In the genomic region with DNA sequence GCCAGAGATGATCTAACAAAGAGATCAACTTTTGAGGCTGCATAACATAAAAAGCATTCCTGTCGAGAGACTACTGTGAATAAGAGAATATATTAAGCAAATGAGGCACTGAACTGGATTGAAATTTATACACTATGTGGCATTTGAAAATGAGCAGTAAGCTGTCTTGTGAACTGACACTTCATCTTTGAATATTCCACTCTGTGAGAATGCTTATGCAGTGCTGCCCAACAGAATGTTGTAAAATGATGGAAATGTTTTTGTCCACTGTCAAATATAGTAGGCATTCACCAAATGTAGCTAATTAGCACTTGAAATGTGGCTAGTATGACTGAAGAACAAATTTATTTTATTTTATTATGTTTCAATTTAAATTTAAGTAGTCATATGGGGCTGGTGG, we compare ENCODE assay signal across 9 cellular contexts.
"Had no signal": no experiment of that assay in that cellular context is flagged by ENCODE, and none has a peak within 500 bp of the region (broad histone marks: within the 10 kb centered on the region; RNA-seq: fewer than 3 reads in every experiment).

No MANE protein-coding gene starts in this region.

- H3K4me3 Mint-ChIP-seq: GM23338, H9, HFFc6 had no signal

- H3K27ac ChIP-seq: GM23248 had no signal

- DNase-seq: GM23248, GOT3, H7, H9, HCEC 1CT, HFFc6 had no signal

- H3K9me3 Mint-ChIP-seq: GM23338, H9, HFFc6 had no signal

- ATAC-seq: GM23338, HCT116 had no signal

- H2AFZ ChIP-seq: GM23248, GM23338 had no signal

- H3K27ac Mint-ChIP-seq: GM23338, H9, HFFc6 had no signal

- H3K4me3 ChIP-seq: GM23248, GM23338, HAP-1 had no signal

- H3K9ac ChIP-seq: GM23248 had no signal

- H3K4me1 Mint-ChIP-seq: GM23338, H9 had no signal

- H3K4me2 ChIP-seq: GM23338 had no signal

- H3K4me1 ChIP-seq: HAP-1 had no signal

- H3K36me3 ChIP-seq: HAP-1 had no signal

- H3K9me3 ChIP-seq: HAP-1 had no signal
